ENCODE assay signal across 18 cellular contexts in genomic region chr19:55537741-55538111, GRCh38. TPM values are rescaled to one million over a fixed set of nuclear protein-coding genes. Genes with fewer than 3 reads are reported as not detected.
A peak's percentile ranks its signal among the peaks of the same experiment; 100 is the strongest.
DNase-seq lines count a peak whose midpoint lies in the region; ATAC-seq and TF ChIP-seq lines count a peak whose summit lies in the region.
"Had no signal": no experiment of that assay in that cellular context is flagged by ENCODE, and none has a peak within 500 bp of the region (broad histone marks: within the 10 kb centered on the region; RNA-seq: fewer than 3 reads in every experiment).

No MANE protein-coding gene starts in this region.

- 33% methylated on average over 1 of the region's 5 CpGs; no CpG with 5 or more reads in 1 of the 2 experiments for WGBS in IMR-90 (ENCODE audit: extremely low coverage in 2 of 2, insufficient read length in 1 of 2), 2 experiments
- WGBS in suprapubic skin, result 63% methylated on average over 5 of the region's 5 CpGs

- no peaks in the 10 kb centered on the region for H3K36me3 ChIP-seq in IMR-90 (ENCODE audit: control insufficient read depth, insufficient read depth, low read length)
- no peaks in the 10 kb centered on the region for H3K36me3 ChIP-seq in suprapubic skin
- H3K36me3 ChIP-seq: heart right ventricle, left ventricle myocardium inferior, Peyer's patch had no signal

- no peak overlapping the region for H3K9ac ChIP-seq in IMR-90 (ENCODE audit: low read depth, low read length)

- no TSS peak for BruUV-seq in IMR-90 (replicated peaks; lab: Mats Ljungman, UMichigan)

- no peaks in the 10 kb centered on the region for H3K79me1 ChIP-seq in IMR-90 (ENCODE audit: low read depth in 1 of 2, low read length in 2 of 2)

- H2AK9ac ChIP-seq in IMR-90 (replicated peaks; ENCODE audit: low read depth, low read length, poor library complexity), result no peak overlapping the region

- peak; percentile 52 for ATAC-seq in IMR-90 (ENCODE audit: low read depth)
- ATAC-seq: activated naive CD8-positive, alpha-beta T cell treated with anti-CD3 and anti-CD28 coated beads, Interleukin-2, amount 50 U/mL, for 24 hours; stimulated activated naive CD8-positive, alpha-beta T cell treated with anti-CD3 and anti-CD28 coated beads, Interleukin-15, Interleukin-2, amounts not matched to agents 100 U/mL and 50 U/mL, for 24 hours; T-helper 17 cell had no signal

- no peak for TF ChIP-seq RAD21 in IMR-90 (IDR thresholded peaks at IDR 0.05; ENCODE audit: low read length)

- intact Hi-C loops in IMR-90 (cut with micrococcal nuclease), result loop anchor here (2.0 kb wide), 1 partner anchor 21 kb away; no protein-coding TSS in a partner anchor

- H3K27ac ChIP-seq in IMR-90 (ENCODE audit: insufficient read depth, low read length), result no peak overlapping the region
- no peak overlapping the region for H3K27ac ChIP-seq in suprapubic skin
- H3K27ac ChIP-seq: heart right ventricle, left ventricle myocardium inferior, Peyer's patch had no signal

- H3K9me3 ChIP-seq in IMR-90 (ENCODE audit: control insufficient read depth, insufficient read depth, low read length) (no peaks in the 10 kb centered on the region; the same call in 1 of the 2 replicates), suprapubic skin (no peaks in the 10 kb centered on the region)
- H3K9me3 ChIP-seq: heart right ventricle, left ventricle myocardium inferior, Peyer's patch had no signal

- H3K4me2 ChIP-seq in IMR-90 (ENCODE audit: low read depth, low read length), result no peak overlapping the region

- H3K9me1 ChIP-seq in IMR-90 (ENCODE audit: insufficient read depth, low read length), result 0 out of 2 replicates have a peak, but pooled peaks cover 2% of the 10 kb centered on the region

- H3K4me3 ChIP-seq in IMR-90 (ENCODE audit: insufficient read depth, low read depth, low read length) (no peak overlapping the region), suprapubic skin (no peak overlapping the region)
- H3K4me3 ChIP-seq: heart right ventricle, Peyer's patch had no signal

- H2BK5ac ChIP-seq in IMR-90 (ENCODE audit: low read depth, low read length, poor library complexity, severe bottlenecking), result no peak overlapping the region

- H2AK5ac ChIP-seq in IMR-90 (ENCODE audit: low read depth, low read length), result no peak overlapping the region

- H3K27me3 ChIP-seq in IMR-90 (ENCODE audit: control insufficient read depth, insufficient read depth, low read length) (no peaks in the 10 kb centered on the region; the same call in 1 of the 2 replicates), suprapubic skin (peaks cover 15% of the 10 kb centered on the region)
- H3K27me3 ChIP-seq: heart right ventricle, Peyer's patch had no signal

- no peak overlapping the region for H2BK15ac ChIP-seq in IMR-90 (ENCODE audit: low read depth, low read length)

- H4K20me1 ChIP-seq in IMR-90 (ENCODE audit: insufficient read depth, low read length), result no peaks in the 10 kb centered on the region

- peak overlapping the region; percentile 10 to 15; a peak in 1 of 4 replicates for H4K8ac ChIP-seq in IMR-90 (ENCODE audit: low read depth in 2 of 2, low read length in 2 of 2)

- H3K14ac ChIP-seq in IMR-90 (replicated peaks; ENCODE audit: low read depth, low read length), result 0 out of 2 replicates have a peak overlapping the region, but pooled peaks have one; percentile 5

- CTCF ChIA-PET in IMR-90 (lab: Yijun Ruan, JAX), result no interaction called here

- H3K4ac ChIP-seq in IMR-90 (ENCODE audit: low read depth, low read length), result peak overlapping the region; percentile 22

- TF ChIP-seq CTCF in IMR-90 (conservative IDR thresholded peaks at IDR 0.05; ENCODE audit: low read depth, low read length), result no peak
- no peak for TF ChIP-seq CTCF in GM13977 (IDR thresholded peaks at IDR 0.05; ENCODE audit: extremely low read depth, insufficient read depth, missing control alignments)
- no peak for TF ChIP-seq CTCF in suprapubic skin (IDR thresholded peaks at IDR 0.05)

- dilution Hi-C loops in IMR-90 (cut with HindIII; ENCODE audit: low sequenced_read_pairs, unreplicated experiment), result no loop called here

- TF ChIP-seq POLR2A in IMR-90 (IDR thresholded peaks at IDR 0.05; ENCODE audit: low read depth, low read length) (no peak), suprapubic skin (IDR thresholded peaks at IDR 0.05) (no peak)

- no peak overlapping the region for H4K5ac ChIP-seq in IMR-90 (ENCODE audit: low read depth, low read length)

- no peak overlapping the region for H4K91ac ChIP-seq in IMR-90 (ENCODE audit: insufficient read depth, low read depth, low read length)

- DNase-seq in EL, result peak; percentile 84
- DNase-seq in IMR-90, result peak; percentile 69
- peak; percentile 71 for DNase-seq in iPS-NIHi7 (ENCODE audit: extremely low spot score)
- DNase-seq in GM13977 (ENCODE audit: low spot score), result no peak
- DNase-seq in NCI-H2196 (lab: John Stamatoyannopoulos, UW; ENCODE audit: unreplicated experiment), result no peak
- DNase-seq in suprapubic skin (ENCODE audit: low spot score in 2 of 2), result no peak
- DNase-seq: activated CD4-positive, alpha-beta T cell treated with anti-CD3 and anti-CD28 coated beads for 1 hour; activated naive CD8-positive, alpha-beta T cell treated with anti-CD3 and anti-CD28 coated beads, Interleukin-2, amount 50 U/mL, for 24 hours; DMS 273 treated with DMSO at 0.1 percent for 48 hours; heart right ventricle; Kasumi-1; left ventricle myocardium inferior; NCI-H1694 treated with DMSO at 0.1 percent for 48 hours; Peyer's patch; T-helper 17 cell had no signal

- no peak overlapping the region for H3K56ac ChIP-seq in IMR-90 (ENCODE audit: extremely low read depth, insufficient read depth, low read length)

- no peak overlapping the region for H2BK20ac ChIP-seq in IMR-90 (ENCODE audit: low read depth, low read length)

- H2BK120ac ChIP-seq in IMR-90 (ENCODE audit: low read depth, low read length), result no peak overlapping the region

- TF ChIP-seq EP300 in suprapubic skin (IDR thresholded peaks at IDR 0.05), result no peak

- H3K18ac ChIP-seq in IMR-90 (ENCODE audit: low read depth, low read length), result no peak overlapping the region

- no peak overlapping the region for H3K23ac ChIP-seq in IMR-90 (ENCODE audit: low read depth, low read length)

- POLR2A ChIA-PET in IMR-90 (lab: Charles Lee; ENCODE audit: unreplicated experiment), result no interaction called here

- no peaks in the 10 kb centered on the region; the same call in 1 of the 2 replicates for H3K4me1 ChIP-seq in IMR-90 (ENCODE audit: control insufficient read depth, insufficient read depth, low read length)
- H3K4me1 ChIP-seq in suprapubic skin, result no peaks in the 10 kb centered on the region
- H3K4me1 ChIP-seq: heart right ventricle, left ventricle myocardium inferior, Peyer's patch had no signal

- in situ Hi-C loops in IMR-90 (cut with MboI; ENCODE audit: low sequenced_read_pairs) (no loop called here), GM13977 (cut with MboI; ENCODE audit: low pct_unique_long_range_greater_than_20kb, low sequenced_read_pairs, unreplicated experiment) (no loop called here)

- peak overlapping the region; percentile 57 for H2AFZ ChIP-seq in IMR-90 (replicated peaks; ENCODE audit: low read length, poor library complexity)

TF ChIP-seq in IMR-90, 13 proteins besides CTCF, POLR2A, EP300 and RAD21 (continues in another document):
- TF ChIP-seq RFX5 (IDR thresholded peaks at IDR 0.05; ENCODE audit: low read depth, low read length), result no peak
- no peak for TF ChIP-seq FOS (IDR thresholded peaks at IDR 0.05; ENCODE audit: low read depth, low read length)
- no peak for TF ChIP-seq USF2 (IDR thresholded peaks at IDR 0.05; ENCODE audit: low read depth, low read length)
- TF ChIP-seq ELK1 (IDR thresholded peaks at IDR 0.05; ENCODE audit: borderline replicate concordance, low read depth, low read length), result no peak

RNA-seq across cellular contexts. Expression of gene SBK2, which starts 0.8 kb away (rescaled TPM):
- total RNA-seq in IMR-90 (2012; rRNA removed) (not detected in 2 replicates), suprapubic skin (not detected)
- polyA plus RNA-seq in IMR-90 (2012; rRNA removed), result 0.30 and 0.48 TPM in 2 replicates
- 0.47 TPM in 1 of 2 replicates, not detected in the other for polyA plus RNA-seq in IMR-90 (2012; cell fraction: cytosol; rRNA removed)
- polyA plus RNA-seq in IMR-90 (2012; cell fraction: nucleus; rRNA removed; ENCODE audit: low replicate concordance), result 3.7 and 5.3 TPM in 2 replicates
- total RNA-seq: cerebellum, Peyer's patch, T-helper 17 cell had no signal
- polyA plus RNA-seq: neural cell had no signal

RNA-seq across cellular contexts. Expression of gene SBK3, which starts 7.6 kb away (rescaled TPM):
- total RNA-seq in IMR-90 (2012; rRNA removed) (0.18 TPM in 1 of 2 replicates, not detected in the other), suprapubic skin (not detected)
- 0.05 and 0.16 TPM in 2 replicates for polyA plus RNA-seq in IMR-90 (2012; rRNA removed)
- polyA plus RNA-seq in IMR-90 (2012; cell fraction: cytosol; rRNA removed), result 0.08 TPM in 1 of 2 replicates, not detected in the other
- polyA plus RNA-seq in IMR-90 (2012; cell fraction: nucleus; rRNA removed; ENCODE audit: low replicate concordance), result 0.15 and 0.35 TPM in 2 replicates
- total RNA-seq: cerebellum, T-helper 17 cell had no signal
- polyA plus RNA-seq: neural cell had no signal

RNA-seq across cellular contexts. Expression of gene ZNF579, which starts 42.9 kb away (rescaled TPM):
- total RNA-seq in IMR-90 (2012; rRNA removed) (0.54 and 0.83 TPM in 2 replicates), suprapubic skin (1 to 10 TPM; 1.8 to 3.1 (median 2.8) TPM)
- 9.0 and 10.7 TPM in 2 replicates for polyA plus RNA-seq in IMR-90 (2012; rRNA removed)
- polyA plus RNA-seq in IMR-90 (2012; cell fraction: cytosol; rRNA removed), result 4.6 and 9.6 TPM in 2 replicates
- polyA plus RNA-seq in IMR-90 (2012; cell fraction: nucleus; rRNA removed; ENCODE audit: low replicate concordance), result 19.0 and 30.7 TPM in 2 replicates

RNA-seq across cellular contexts. Expression of gene SSC5D, which starts 49.5 kb away (rescaled TPM):
- total RNA-seq in IMR-90 (2012; rRNA removed) (1.4 and 1.7 TPM in 2 replicates), suprapubic skin (1 to 10 TPM in 2 of 4 donors, under 1 TPM in 2; 0.57 to 2.1 (median 1.0) TPM)
- polyA plus RNA-seq in IMR-90 (2012; rRNA removed), result 14.1 and 19.1 TPM in 2 replicates
- polyA plus RNA-seq in IMR-90 (2012; cell fraction: cytosol; rRNA removed), result 10.9 and 19.1 TPM in 2 replicates
- polyA plus RNA-seq in IMR-90 (2012; cell fraction: nucleus; rRNA removed; ENCODE audit: low replicate concordance), result 44.4 and 80.8 TPM in 2 replicates

RNA-seq across cellular contexts. Expression of gene NAT14, which starts 52.7 kb away (rescaled TPM):
- total RNA-seq in IMR-90 (2012; rRNA removed) (4.3 and 7.2 TPM in 2 replicates), suprapubic skin (1 to 10 TPM; 2.4 to 4.8 (median 4.0) TPM)
- polyA plus RNA-seq in IMR-90 (2012; rRNA removed), result 40.9 and 41.2 TPM in 2 replicates
- polyA plus RNA-seq in IMR-90 (2012; cell fraction: cytosol; rRNA removed), result 42.0 and 62.9 TPM in 2 replicates
- polyA plus RNA-seq in IMR-90 (2012; cell fraction: nucleus; rRNA removed; ENCODE audit: low replicate concordance), result 65.5 and 111 TPM in 2 replicates

Comparison
In these comparisons a context has a peak if more than half of its experiments do, and no peak if none do; other contexts are left out.
1. DNase-seq: peak in EL (single experiment), IMR-90 (single experiment) and iPS-NIHi7 (single experiment); none in GM13977 (single experiment), NCI-H2196 (single experiment) and suprapubic skin (0 of 2).